ENCODE assay signal across 19 cellular contexts in the genomic region with DNA sequence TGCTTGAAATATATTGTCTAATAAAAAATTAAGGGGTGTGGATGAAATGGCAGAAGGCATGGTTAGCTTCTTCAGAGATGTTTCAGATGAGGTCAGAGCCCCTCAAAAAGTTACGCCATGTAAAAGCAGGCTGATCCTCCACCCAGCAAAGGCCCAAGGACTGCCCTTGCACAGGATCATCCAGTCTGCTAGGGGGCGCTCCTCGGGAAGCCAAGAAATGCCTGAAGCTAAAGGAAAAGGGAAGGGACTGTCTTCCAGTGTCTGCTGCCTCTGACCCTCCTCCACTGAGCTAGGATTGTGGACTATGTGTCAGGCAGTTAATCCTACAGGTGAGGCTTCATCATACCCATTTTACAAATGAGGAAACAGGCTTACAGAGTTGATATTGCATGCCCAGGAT. TPM values are rescaled to one million over a fixed set of nuclear protein-coding genes. Genes with fewer than 3 reads are reported as not detected.
DNase-seq lines count a peak whose midpoint lies in the region; ATAC-seq and TF ChIP-seq lines count a peak whose summit lies in the region.
"Had no signal": no experiment of that assay in that cellular context is flagged by ENCODE, and none has a peak within 500 bp of the region (broad histone marks: within the 10 kb centered on the region; RNA-seq: fewer than 3 reads in every experiment).

No MANE protein-coding gene starts in this region.

- TF ChIP-seq CTCF in H9 (conservative IDR thresholded peaks at IDR 0.05) (peak; percentile 64), WTC11 (IDR thresholded peaks at IDR 0.05) (no peak; the same call in 1 of the 2 replicates), mammary epithelial cell (conservative IDR thresholded peaks at IDR 0.05 in 1 of 2, IDR thresholded peaks at IDR 0.05 in 1 of 2; ENCODE audit: extremely low read depth in 1 of 2, insufficient read depth in 1 of 2, low read depth in 1 of 2, low read length in 2 of 2) (no peak)

- H2BK120ac ChIP-seq in H9 (ENCODE audit: low read depth, low read length, poor library complexity, severe bottlenecking), result no peak overlapping the region

- H3K27me3 ChIP-seq in H9 (ENCODE audit: insufficient read depth, low read length) (no peaks in the 10 kb centered on the region), mammary epithelial cell (ENCODE audit: insufficient read depth, low read length) (no peaks in the 10 kb centered on the region)
- H3K27me3 ChIP-seq: gastrocnemius medialis had no signal

- H4K5ac ChIP-seq in H9 (ENCODE audit: insufficient read length, low read depth, low read length), result no peak overlapping the region

- H2AK5ac ChIP-seq in H9 (ENCODE audit: insufficient read length, low read length), result no peak overlapping the region

- H3K9me3 ChIP-seq in H9 (ENCODE audit: control insufficient read depth, low read depth, low read length), result no peaks in the 10 kb centered on the region
- H3K9me3 ChIP-seq in mammary epithelial cell (replicated peaks; ENCODE audit: insufficient read depth, low read length), result peaks cover 5% of the 10 kb centered on the region
- H3K9me3 ChIP-seq: gastrocnemius medialis had no signal

- H4K8ac ChIP-seq in H9 (replicated peaks; ENCODE audit: insufficient read length, low read depth, low read length), result no peak overlapping the region

- CTCF ChIA-PET in WTC11 (lab: Charles Lee) (interaction anchor here (0.5 to 2.6 kb wide), 13 partner anchors 9 to 242 kb away, joined by 3 to 34 read pairs (median 4); a partner anchor contains a TSS), mammary epithelial cell (lab: Charles Lee; ENCODE audit: low non-redundant PET) (no interaction called here)

- intact Hi-C loops in mammary epithelial cell (cut with micrococcal nuclease), result no loop called here
- intact Hi-C loops in activated T-helper 2 cell treated with anti-CD3 and anti-CD28 coated beads, Interferon-gamma antibody, Interleukin-2, Interleukin-4, amounts not matched to agents 10 μg/mL and 5 μg/mL and 100 μg/mL, durations not matched to agents 14 hours and 24 hours and 36 hours (cut with micrococcal nuclease), result no loop called here

- no peak overlapping the region for H2AFZ ChIP-seq in H9 (ENCODE audit: low read length)
- no peak overlapping the region for H2AFZ ChIP-seq in mammary epithelial cell (ENCODE audit: low read depth, low read length)

- H3K36me3 ChIP-seq in mammary epithelial cell (ENCODE audit: insufficient read depth, low read length), result no peaks in the 10 kb centered on the region
- H3K36me3 ChIP-seq: gastrocnemius medialis had no signal

- H3K4ac ChIP-seq in H9 (ENCODE audit: low read depth, low read length), result no peak overlapping the region

- POLR2A ChIA-PET in WTC11 (lab: Charles Lee), result interaction anchor here (0.5 to 0.6 kb wide), 2 partner anchors 198 to 1122 kb away, joined by 3 to 4 read pairs; no protein-coding TSS in a partner anchor

- no peaks in the 10 kb centered on the region for H3K79me1 ChIP-seq in H9 (ENCODE audit: insufficient read depth, low read depth, low read length, poor library complexity, severe bottlenecking)

- WGBS in H9 (ENCODE audit: extremely low coverage, insufficient read length, low lambda C conversion rate), result no CpG with 5 or more reads among the region's 3 CpGs
- WGBS in mammary epithelial cell (ENCODE audit: low coverage, missing lambda C conversion rate), result 31% methylated on average over 3 of the region's 3 CpGs

- H3K23me2 ChIP-seq in H9 (ENCODE audit: insufficient read length, low read depth, low read length, poor library complexity, severe bottlenecking), result no peaks in the 10 kb centered on the region

- H3K4me2 ChIP-seq in H9 (ENCODE audit: insufficient read depth, insufficient read length, low read length) (no peak overlapping the region), mammary epithelial cell (ENCODE audit: insufficient read depth, low read depth, low read length) (no peak overlapping the region)

- no peaks in the 10 kb centered on the region for H3K79me2 ChIP-seq in H9 (ENCODE audit: insufficient read depth, low read length)
- no peaks in the 10 kb centered on the region for H3K79me2 ChIP-seq in mammary epithelial cell (ENCODE audit: insufficient read depth, low read length)

- H3K14ac ChIP-seq in H9 (ENCODE audit: insufficient read depth, low read length), result no peak overlapping the region

- H3K4me1 Mint-ChIP-seq in H9 (0 out of 4 replicates have a peak, but pooled peaks cover 0 to 2% of the 10 kb centered on the region in 2 experiments), WTC11 (no peaks in the 10 kb centered on the region; the same call in 1 of the 2 replicates)
- no peaks in the 10 kb centered on the region for H3K4me1 Mint-ChIP-seq in activated T-helper 2 cell treated with anti-CD3 and anti-CD28 coated beads, Interferon-gamma antibody, Interleukin-2, Interleukin-4, amounts not matched to agents 10 μg/mL and 5 μg/mL and 100 μg/mL, durations not matched to agents 14 hours and 24 hours and 36 hours (ENCODE audit: low read depth)
- H3K4me1 Mint-ChIP-seq: activated CD4-positive, alpha-beta memory T cell treated with anti-CD3 and anti-CD28 coated beads, Interleukin-2, amount 10 ng/mL, durations not matched to agents 7 days and 5 days had no signal

- no peak overlapping the region for H3K23ac ChIP-seq in H9 (ENCODE audit: insufficient read length, low read depth, low read length)

- in situ Hi-C loops in mammary epithelial cell (cut with MboI; ENCODE audit: low sequenced_read_pairs in 2 of 2), result no loop called here

- ATAC-seq in WTC11 (peak; percentile 87), left lobe of liver (no peak)
- ATAC-seq: gastrocnemius medialis, Right ventricle myocardium inferior had no signal

- H3T11ph ChIP-seq in H9 (ENCODE audit: low read length), result no peak overlapping the region

- dilution Hi-C loops in mammary epithelial cell (cut with HindIII; ENCODE audit: low sequenced_read_pairs), result no loop called here

- H3K27me3 Mint-ChIP-seq in H9 (ENCODE audit: low read depth) (no peaks in the 10 kb centered on the region; the same call in 1 of the 2 replicates), WTC11 (ENCODE audit: low read depth) (no peaks in the 10 kb centered on the region; the same call in 1 of the 2 replicates)
- no peaks in the 10 kb centered on the region for H3K27me3 Mint-ChIP-seq in activated T-helper 2 cell treated with anti-CD3 and anti-CD28 coated beads, Interferon-gamma antibody, Interleukin-2, Interleukin-4, amounts not matched to agents 10 μg/mL and 5 μg/mL and 100 μg/mL, durations not matched to agents 14 hours and 24 hours and 36 hours (ENCODE audit: low read depth)

- no peak overlapping the region for H3K4me3 ChIP-seq in mammary epithelial cell (replicated peaks in 1 of 3; ENCODE audit: insufficient read depth in 1 of 3, low read depth in 2 of 3, low read length in 3 of 3)
- H3K4me3 ChIP-seq: gastrocnemius medialis had no signal

- no peaks in the 10 kb centered on the region for H4K20me1 ChIP-seq in H9 (ENCODE audit: control insufficient read depth, insufficient read depth, insufficient read length)
- no peaks in the 10 kb centered on the region for H4K20me1 ChIP-seq in mammary epithelial cell (ENCODE audit: insufficient read depth, low read length)

- H3K27ac Mint-ChIP-seq in H9 (no peak overlapping the region), WTC11 (no peak overlapping the region)
- H3K27ac Mint-ChIP-seq in activated T-helper 2 cell treated with anti-CD3 and anti-CD28 coated beads, Interferon-gamma antibody, Interleukin-2, Interleukin-4, amounts not matched to agents 10 μg/mL and 5 μg/mL and 100 μg/mL, durations not matched to agents 14 hours and 24 hours and 36 hours, result no peak overlapping the region
- H3K27ac Mint-ChIP-seq: activated CD4-positive, alpha-beta memory T cell treated with anti-CD3 and anti-CD28 coated beads, Interleukin-2, amount 10 ng/mL, durations not matched to agents 7 days and 5 days had no signal

- no peak overlapping the region for H3K56ac ChIP-seq in H9 (ENCODE audit: insufficient read length, low read depth, low read length)

- peak overlapping the region; percentile 27 for H3K18ac ChIP-seq in H9 (ENCODE audit: insufficient read length, low read depth, low read length)

- H3K4me1 ChIP-seq in H9 (ENCODE audit: insufficient read depth, low read length) (no peaks in the 10 kb centered on the region), mammary epithelial cell (ENCODE audit: insufficient read depth, low read length) (no peaks in the 10 kb centered on the region)
- H3K4me1 ChIP-seq: Caco-2, gastrocnemius medialis had no signal

- H3K9me3 Mint-ChIP-seq in H9 (peaks cover 12 to 15% of the 10 kb centered on the region in 2 experiments), WTC11 (peaks cover 22% of the 10 kb centered on the region)
- H3K9me3 Mint-ChIP-seq in activated T-helper 2 cell treated with anti-CD3 and anti-CD28 coated beads, Interferon-gamma antibody, Interleukin-2, Interleukin-4, amounts not matched to agents 10 μg/mL and 5 μg/mL and 100 μg/mL, durations not matched to agents 14 hours and 24 hours and 36 hours, result no peaks in the 10 kb centered on the region
- H3K9me3 Mint-ChIP-seq: activated CD4-positive, alpha-beta memory T cell treated with anti-CD3 and anti-CD28 coated beads, Interleukin-2, amount 10 ng/mL, durations not matched to agents 7 days and 5 days had no signal

- BruUV-seq in mammary epithelial cell (replicated peaks; lab: Mats Ljungman, UMichigan), result no TSS peak

- H3K36me3 Mint-ChIP-seq in H9 (ENCODE audit: insufficient read depth in 1 of 3, low read depth in 3 of 3) (peaks cover 6 to 15% (median 7%) of the 10 kb centered on the region in 3 experiments; a peak in 6 of 7 replicates), WTC11 (peaks cover 14% of the 10 kb centered on the region; the same call in 1 of the 2 replicates)
- H3K36me3 Mint-ChIP-seq in activated T-helper 2 cell treated with anti-CD3 and anti-CD28 coated beads, Interferon-gamma antibody, Interleukin-2, Interleukin-4, amounts not matched to agents 10 μg/mL and 5 μg/mL and 100 μg/mL, durations not matched to agents 14 hours and 24 hours and 36 hours (ENCODE audit: low read depth), result no peaks in the 10 kb centered on the region

- no peak overlapping the region for H3K4me3 Mint-ChIP-seq in H9
- no peak overlapping the region for H3K4me3 Mint-ChIP-seq in WTC11
- no peak overlapping the region for H3K4me3 Mint-ChIP-seq in activated T-helper 2 cell treated with anti-CD3 and anti-CD28 coated beads, Interferon-gamma antibody, Interleukin-2, Interleukin-4, amounts not matched to agents 10 μg/mL and 5 μg/mL and 100 μg/mL, durations not matched to agents 14 hours and 24 hours and 36 hours (ENCODE audit: low read depth)
- H3K4me3 Mint-ChIP-seq: activated CD4-positive, alpha-beta memory T cell treated with anti-CD3 and anti-CD28 coated beads, Interleukin-2, amount 10 ng/mL, durations not matched to agents 7 days and 5 days had no signal

- no peak overlapping the region for H2BK12ac ChIP-seq in H9 (ENCODE audit: insufficient read length, low read depth, low read length)

- no peak overlapping the region for H2BK20ac ChIP-seq in H9 (ENCODE audit: low read depth, low read length, poor library complexity, severe bottlenecking)

- no peak overlapping the region for H2BK5ac ChIP-seq in H9 (ENCODE audit: insufficient read length, low read length)

- H4K91ac ChIP-seq in H9 (ENCODE audit: insufficient read length, low read depth, low read length), result no peak overlapping the region

- H2BK15ac ChIP-seq in H9 (ENCODE audit: low read depth, low read length), result no peak overlapping the region

- no peak overlapping the region for H3K9ac ChIP-seq in H9 (ENCODE audit: extremely low read depth, insufficient read length, low read length)
- no peak overlapping the region for H3K9ac ChIP-seq in mammary epithelial cell (ENCODE audit: insufficient read depth, low read length)

- DNase-seq in EL (peak; percentile 4), H9 (no peak), WTC11 (ENCODE audit: low spot score) (peak; percentile 62), left lobe of liver (ENCODE audit: low spot score) (peak; percentile 28), ureter (ENCODE audit: low spot score) (no peak), mammary epithelial cell (no peak)
- no peak for DNase-seq in NK-92 treated with Interleukin-12 subunit alpha and Interleukin-12 subunit beta, amount 100 ng/mL, for 24 hours (lab: John Stamatoyannopoulos, UW)
- no peak for DNase-seq in activated T-helper 2 cell treated with anti-CD3 and anti-CD28 coated beads, Interferon-gamma antibody, Interleukin-2, Interleukin-4, amounts not matched to agents 10 μg/mL and 5 μg/mL and 100 μg/mL, durations not matched to agents 14 hours and 24 hours and 36 hours (ENCODE audit: low spot score)
- DNase-seq: activated CD4-positive, alpha-beta memory T cell treated with anti-CD3 and anti-CD28 coated beads, Interleukin-2, amount 10 ng/mL, durations not matched to agents 7 days and 5 days; activated gamma-delta T cell treated with Interleukin-2 at 50 U/mL for 16 hours; effector CD4-positive, alpha-beta T cell; gastrocnemius medialis; KG1; NCI-H1694 treated with DMSO at 0.1 percent for 48 hours; stimulated activated CD4-positive, alpha-beta T cell treated with anti-CD3 and anti-CD28 coated beads, Interleukin-12 subunit alpha, Interleukin-12 subunit beta, amount 100 ng/mL, for 4 hours; T-helper 2 cell had no signal

- H3K27ac ChIP-seq in H9 (ENCODE audit: insufficient read length, low read depth, low read length) (no peak overlapping the region), mammary epithelial cell (ENCODE audit: insufficient read depth, low read depth, low read length) (no peak overlapping the region)
- H3K27ac ChIP-seq: gastrocnemius medialis had no signal

RNA-seq across cellular contexts. Expression of a gene that starts 33.8 kb away (rescaled TPM):
- total RNA-seq in H9 (2021) (not detected in 2 replicates), WTC11 (2021) (not detected in 3 replicates), left lobe of liver (not detected), ureter (not detected), mammary epithelial cell (not detected)
- not detected for polyA plus RNA-seq in mammary epithelial cell
- polyA minus RNA-seq in mammary epithelial cell, result not detected
- not detected in 2 replicates for total RNA-seq in activated T-helper 2 cell treated with anti-CD3 and anti-CD28 coated beads, Interferon-gamma antibody, Interleukin-2, Interleukin-4, amounts not matched to agents 10 μg/mL and 5 μg/mL and 100 μg/mL, durations not matched to agents 14 hours and 24 hours and 36 hours
- total RNA-seq: activated CD4-positive, alpha-beta memory T cell treated with anti-CD3 and anti-CD28 coated beads, Interleukin-2, amount 10 ng/mL, durations not matched to agents 7 days and 5 days; Caco-2; gastrocnemius medialis; mononuclear cell; Right ventricle myocardium inferior had no signal

Comparison
In these comparisons a context has a peak if more than half of its experiments do, and no peak if none do; other contexts are left out.
1. DNase-seq: peak in EL (single experiment), WTC11 (single experiment) and left lobe of liver (single experiment); none in H9 (single experiment), NK-92 treated with Interleukin-12 subunit alpha and Interleukin-12 subunit beta, amount 100 ng/mL, for 24 hours (single experiment), ureter (single experiment), mammary epithelial cell (single experiment) and activated T-helper 2 cell treated with anti-CD3 and anti-CD28 coated beads, Interferon-gamma antibody, Interleukin-2, Interleukin-4, amounts not matched to agents 10 μg/mL and 5 μg/mL and 100 μg/mL, durations not matched to agents 14 hours and 24 hours and 36 hours (single experiment).